ENCODE assay signal across 26 cellular contexts in genomic region chr12:39575498-39575875, GRCh38. TPM values are rescaled to one million over a fixed set of nuclear protein-coding genes. Genes with fewer than 3 reads are reported as not detected.
DNase-seq lines count a peak whose midpoint lies in the region; ATAC-seq and TF ChIP-seq lines count a peak whose summit lies in the region.
"Had no signal": no experiment of that assay in that cellular context is flagged by ENCODE, and none has a peak within 500 bp of the region (broad histone marks: within the 10 kb centered on the region; RNA-seq: fewer than 3 reads in every experiment).

No MANE protein-coding gene starts in this region.

- H3K4me3 Mint-ChIP-seq in activated naive CD4-positive, alpha-beta T cell treated with anti-CD3 and anti-CD28 coated beads, Interleukin-2, amount 10 ng/mL, durations not matched to agents 7 days and 5 days, result no peak overlapping the region
- H3K4me3 Mint-ChIP-seq in WTC11, result no peak overlapping the region
- H3K4me3 Mint-ChIP-seq in endodermal cell, result no peak overlapping the region

- peaks cover 2% of the 10 kb centered on the region for H3K4me1 Mint-ChIP-seq in activated naive CD4-positive, alpha-beta T cell treated with anti-CD3 and anti-CD28 coated beads, Interleukin-2, amount 10 ng/mL, durations not matched to agents 7 days and 5 days
- H3K4me1 Mint-ChIP-seq in WTC11 (peaks cover 22% of the 10 kb centered on the region), endodermal cell (peaks cover 2% of the 10 kb centered on the region)

- ATAC-seq in WTC11 (no peak), HG03342 (IDR thresholded peaks at IDR 0.05; ENCODE audit: unreplicated experiment) (no peak)
- ATAC-seq: A549 had no signal

- no peak overlapping the region for H4K8ac ChIP-seq in neuronal stem cell (ENCODE audit: low read depth, low read length)

- H3K27me3 Mint-ChIP-seq in activated naive CD4-positive, alpha-beta T cell treated with anti-CD3 and anti-CD28 coated beads, Interleukin-2, amount 10 ng/mL, durations not matched to agents 7 days and 5 days, result no peaks in the 10 kb centered on the region
- no peaks in the 10 kb centered on the region for H3K27me3 Mint-ChIP-seq in WTC11 (ENCODE audit: low read depth)
- H3K27me3 Mint-ChIP-seq in endodermal cell (ENCODE audit: insufficient read depth), result peaks cover 27% of the 10 kb centered on the region
- H3K27me3 Mint-ChIP-seq: CD4-positive, CD25-positive, alpha-beta regulatory T cell had no signal

- no peak overlapping the region for H3K4me2 ChIP-seq in neuronal stem cell (ENCODE audit: insufficient read depth, low read length, poor library complexity, severe bottlenecking)
- H3K4me2 ChIP-seq: KMS-11 had no signal

- H3K9me3 Mint-ChIP-seq in activated naive CD4-positive, alpha-beta T cell treated with anti-CD3 and anti-CD28 coated beads, Interleukin-2, amount 10 ng/mL, durations not matched to agents 7 days and 5 days, result peaks cover 8% of the 10 kb centered on the region
- H3K9me3 Mint-ChIP-seq in WTC11, result peaks cover 4% of the 10 kb centered on the region
- peaks cover 2% of the 10 kb centered on the region for H3K9me3 Mint-ChIP-seq in endodermal cell

- H2AFZ ChIP-seq in neuronal stem cell (ENCODE audit: low read length), result peak overlapping the region; percentile 48

- H3K27me3 ChIP-seq in endodermal cell (ENCODE audit: control insufficient read depth, insufficient read depth, low read length, poor library complexity, severe bottlenecking) (peaks cover 60% of the 10 kb centered on the region), neuronal stem cell (ENCODE audit: control insufficient read depth in 3 of 3, insufficient read depth in 3 of 3, low read depth in 1 of 3, low read length in 3 of 3) (no peaks in the 10 kb centered on the region), breast epithelium (no peaks in the 10 kb centered on the region)

- H3K14ac ChIP-seq in neuronal stem cell (ENCODE audit: low read length), result no peak overlapping the region

- H3K27ac ChIP-seq in endodermal cell (ENCODE audit: low read depth, low read length) (peak overlapping the region; percentile 54), neuronal stem cell (replicated peaks; ENCODE audit: low read length) (no peak overlapping the region), breast epithelium (no peak overlapping the region)
- H3K27ac ChIP-seq: A549, HL-60, KMS-11, RWPE1 had no signal

- no peak overlapping the region for H2AK5ac ChIP-seq in neuronal stem cell (ENCODE audit: low read depth, low read length)

- no peaks in the 10 kb centered on the region for H3K36me3 ChIP-seq in endodermal cell (ENCODE audit: control insufficient read depth, insufficient read depth, low read length)
- H3K36me3 ChIP-seq in neuronal stem cell (replicated peaks in 1 of 2; ENCODE audit: control insufficient read depth in 2 of 2, insufficient read depth in 2 of 2, low read length in 2 of 2), result no peaks in the 10 kb centered on the region
- no peaks in the 10 kb centered on the region for H3K36me3 ChIP-seq in breast epithelium
- H3K36me3 ChIP-seq: HAP-1 had no signal

- H2BK12ac ChIP-seq in neuronal stem cell (ENCODE audit: low read length), result no peak overlapping the region

- DNase-seq in activated naive CD4-positive, alpha-beta T cell treated with anti-CD3 and anti-CD28 coated beads, Interleukin-2, amount 10 ng/mL, durations not matched to agents 7 days and 5 days, result no peak
- DNase-seq in activated naive CD4-positive, alpha-beta T cell (lab: John Stamatoyannopoulos, UW), result no peak
- DNase-seq in WTC11 (ENCODE audit: low spot score), result no peak
- DNase-seq in endodermal cell, result no peak
- no peak for DNase-seq in neuronal stem cell (ENCODE audit: low spot score)
- DNase-seq in SIG-M5 (lab: John Stamatoyannopoulos, UW), result no peak
- no peak for DNase-seq in breast epithelium (ENCODE audit: low spot score in 2 of 2)
- DNase-seq: CD4-positive, CD25-positive, alpha-beta regulatory T cell; DMS79 treated with DMSO at 0.1 percent for 48 hours; IMR-90; NCI-H1105; NCI-H2029 treated with DMSO at 0.1 percent for 48 hours; NCI-H226; NCI-H510A treated with DMSO at 0.1 percent for 48 hours; NCI-H748 treated with DMSO at 0.1 percent for 48 hours; NK-92 treated with Interleukin-12 subunit alpha and Interleukin-12 subunit beta, amount 100 ng/mL, for 24 hours; SHP77 treated with DMSO at 0.1 percent for 48 hours had no signal

- CTCF ChIA-PET in activated naive CD4-positive, alpha-beta T cell treated with anti-CD3 and anti-CD28 coated beads, Interleukin-2, amount 10 ng/mL, durations not matched to agents 7 days and 5 days (lab: Charles Lee), result no interaction called here
- CTCF ChIA-PET in WTC11 (lab: Charles Lee), result no interaction called here

- peaks cover 77% of the 10 kb centered on the region for H3K36me3 Mint-ChIP-seq in activated naive CD4-positive, alpha-beta T cell treated with anti-CD3 and anti-CD28 coated beads, Interleukin-2, amount 10 ng/mL, durations not matched to agents 7 days and 5 days
- H3K36me3 Mint-ChIP-seq in WTC11, result peaks cover 3% of the 10 kb centered on the region; the same call in 1 of the 2 replicates
- H3K36me3 Mint-ChIP-seq in endodermal cell (ENCODE audit: low read depth), result no peaks in the 10 kb centered on the region

- no peak overlapping the region for H3K23ac ChIP-seq in neuronal stem cell (ENCODE audit: low read depth, low read length, poor library complexity)

- no peak overlapping the region for H3K18ac ChIP-seq in neuronal stem cell (ENCODE audit: low read length)

- H3K9ac ChIP-seq in endodermal cell (ENCODE audit: extremely low read depth, low read length, poor library complexity, severe bottlenecking) (no peak overlapping the region), neuronal stem cell (ENCODE audit: low read depth, low read length, poor library complexity) (no peak overlapping the region)
- H3K9ac ChIP-seq: KMS-11 had no signal

- H3K4me3 ChIP-seq in endodermal cell (ENCODE audit: low read length) (no peak overlapping the region), neuronal stem cell (ENCODE audit: low read length in 2 of 2) (no peak overlapping the region), breast epithelium (no peak overlapping the region)
- H3K4me3 ChIP-seq: A549, GM12878, HAP-1 had no signal

- no peak for TF ChIP-seq POLR2A in breast epithelium (IDR thresholded peaks at IDR 0.05)

- H3K9me3 ChIP-seq in endodermal cell (ENCODE audit: control insufficient read depth, low read length), result peaks cover under 1% of the 10 kb centered on the region
- H3K9me3 ChIP-seq in neuronal stem cell (replicated peaks in 1 of 2; ENCODE audit: control insufficient read depth in 2 of 2, insufficient read depth in 1 of 2, low read depth in 1 of 2, low read length in 2 of 2), result no peaks in the 10 kb centered on the region
- H3K9me3 ChIP-seq in breast epithelium, result no peaks in the 10 kb centered on the region
- H3K9me3 ChIP-seq: A549, HAP-1 had no signal

- no peak overlapping the region for H2BK120ac ChIP-seq in neuronal stem cell (ENCODE audit: low read depth, low read length)

- TF ChIP-seq CTCF in WTC11 (IDR thresholded peaks at IDR 0.05) (no peak), endodermal cell (conservative IDR thresholded peaks at IDR 0.05) (no peak), breast epithelium (IDR thresholded peaks at IDR 0.05) (no peak)

- H3K79me1 ChIP-seq in neuronal stem cell (ENCODE audit: low read depth, low read length), result no peaks in the 10 kb centered on the region

- H2BK5ac ChIP-seq in neuronal stem cell (ENCODE audit: low read length), result no peak overlapping the region

- H3K4ac ChIP-seq in neuronal stem cell (ENCODE audit: low read length), result no peak overlapping the region

- no CpG with 5 or more reads among the region's 1 CpG for WGBS in endodermal cell (ENCODE audit: insufficient coverage in 1 of 2, insufficient read length in 1 of 2), 2 experiments
- WGBS in neuronal stem cell (ENCODE audit: extremely low coverage in 2 of 2, insufficient read length in 2 of 2, insufficient replicate concordance in 1 of 2), 2 donors, result no CpG with 5 or more reads among the region's 1 CpG

- intact Hi-C loops in breast epithelium (cut with DNase I; ENCODE audit: low total_unique reads), result loop anchor here (2.0 kb wide), 1 partner anchor 41 kb away; no protein-coding TSS in a partner anchor

- H2BK15ac ChIP-seq in neuronal stem cell (ENCODE audit: low read length), result no peak overlapping the region

- no peak overlapping the region for H4K91ac ChIP-seq in neuronal stem cell (ENCODE audit: low read depth, low read length, poor library complexity)

- H3K4me1 ChIP-seq in endodermal cell (ENCODE audit: control insufficient read depth, insufficient read depth, low read length) (no peaks in the 10 kb centered on the region), neuronal stem cell (ENCODE audit: control insufficient read depth in 2 of 2, insufficient read depth in 1 of 2, low read depth in 1 of 2, low read length in 2 of 2) (peaks cover 2 to 24% of the 10 kb centered on the region in 2 donors), breast epithelium (no peaks in the 10 kb centered on the region)

- peak overlapping the region; percentile 4 for H3K27ac Mint-ChIP-seq in activated naive CD4-positive, alpha-beta T cell treated with anti-CD3 and anti-CD28 coated beads, Interleukin-2, amount 10 ng/mL, durations not matched to agents 7 days and 5 days
- H3K27ac Mint-ChIP-seq in WTC11 (peak overlapping the region; percentile 62), endodermal cell (no peak overlapping the region)

- POLR2A ChIA-PET in WTC11 (lab: Charles Lee), result no interaction called here

TF ChIP-seq in WTC11, 78 proteins besides CTCF, POLR2A, EP300 and RAD21 (continues in another document):
- TF ChIP-seq NFE2L1 (CRISPR knock-in tag; IDR thresholded peaks at IDR 0.05), result no peak
- TF ChIP-seq ZNF425 (CRISPR knock-in tag; conservative IDR thresholded peaks at IDR 0.05), result no peak
- no peak for TF ChIP-seq NFYB (CRISPR knock-in tag; conservative IDR thresholded peaks at IDR 0.05; ENCODE audit: low read depth)

RNA-seq across cellular contexts. Expression of gene ABCD2, which starts 44.1 kb away (rescaled TPM):
- total RNA-seq in WTC11 (2021), result 0.05 TPM in 2 of 3 replicates, not detected in the other
- total RNA-seq in endodermal cell, result not detected
- 0.32 TPM for polyA plus RNA-seq in endodermal cell (2013, experiment 1 of 2)
- polyA plus RNA-seq in endodermal cell (2013, experiment 2 of 2), result 0.33 TPM
- 0.07 TPM for polyA plus RNA-seq in neuronal stem cell (2013, experiment 1 of 2)
- polyA plus RNA-seq in neuronal stem cell (2013, experiment 2 of 2), result 0.10 TPM
- total RNA-seq in breast epithelium, result 10 to 100 TPM in 1 of 3 donors, 1 to 10 TPM in 2; 2.6 to 48.0 (median 3.4) TPM
- total RNA-seq: HT-29, IMR-90 had no signal
- polyA plus RNA-seq: BJ, IMR-90 had no signal
